Comparison of ENCODE assay signal across 14 cellular contexts in genomic region chrX:3788494-3789233, GRCh38.
DNase-seq lines count a peak whose midpoint lies in the region; ATAC-seq and TF ChIP-seq lines count a peak whose summit lies in the region.
"Had no signal": no experiment of that assay in that cellular context is flagged by ENCODE, and none has a peak within 500 bp of the region (broad histone marks: within the 10 kb centered on the region; RNA-seq: fewer than 3 reads in every experiment).

No MANE protein-coding gene starts in this region.

- no peaks in the 10 kb centered on the region for H3K36me3 Mint-ChIP-seq in brain
- H3K36me3 Mint-ChIP-seq: IgD-negative memory B cell had no signal

- H3K27ac Mint-ChIP-seq in brain = peak overlapping the region in 1 of 5 experiments; percentile 14
- H3K27ac Mint-ChIP-seq: activated B cell treated with CpG ODN at 0.5 μM for 24 hours had no signal

- H3K27me3 Mint-ChIP-seq in brain = peaks cover 13% of the 10 kb centered on the region

- TF ChIP-seq CTCF in brain (conservative IDR thresholded peaks at IDR 0.05) (no peak), GM13976 (IDR thresholded peaks at IDR 0.05; ENCODE audit: borderline replicate concordance, control extremely low read depth, extremely low read depth, insufficient read depth, missing control alignments) (no peak)

- H3K9me3 Mint-ChIP-seq in brain = peaks cover 0 to 3% (median 0%) of the 10 kb centered on the region in 5 experiments
- H3K9me3 Mint-ChIP-seq: activated B cell treated with CpG ODN at 0.5 μM for 24 hours had no signal

- peak overlapping the region in 3 of 5 experiments; percentile 22 to 54 (median 39) for H3K4me3 Mint-ChIP-seq in brain
- H3K4me3 Mint-ChIP-seq: activated B cell treated with CpG ODN at 0.5 μM for 24 hours, IgD-negative memory B cell had no signal

- peaks cover 25% of the 10 kb centered on the region for H3K4me1 Mint-ChIP-seq in brain
- H3K4me1 Mint-ChIP-seq: activated B cell treated with CpG ODN at 0.5 μM for 24 hours had no signal

- ATAC-seq in HG02610 (IDR thresholded peaks at IDR 0.05; ENCODE audit: unreplicated experiment) = no peak
- ATAC-seq in GM19324 (IDR thresholded peaks at IDR 0.05; ENCODE audit: low FRiP score, unreplicated experiment) = no peak

- in situ Hi-C loops in GM13976 (cut with MboI; ENCODE audit: low sequenced_read_pairs, unreplicated experiment) = no loop called here

- DNase-seq in NCI-H345 (lab: John Stamatoyannopoulos, UW) (peak; percentile 18), NCI-H345 treated with DMSO at 0.1 percent for 48 hours (lab: John Stamatoyannopoulos, UW; ENCODE audit: unreplicated experiment) (no peak), NCI-H2171 (lab: John Stamatoyannopoulos, UW) (peak; percentile 3), left kidney (ENCODE audit: low read depth, low spot score) (peak; percentile 48), GM13976 (ENCODE audit: low spot score) (no peak)
- DNase-seq: activated B cell treated with CpG ODN at 0.5 μM for 24 hours, hippocampal formation, NCI-H1417 treated with DMSO at 0.1 percent for 48 hours, posterior cingulate gyrus, upper lobe of left lung had no signal

Comparison
In these comparisons a context has a peak if more than half of its experiments do, and no peak if none do; other contexts are left out.
1. DNase-seq: peak in NCI-H345 (single experiment), NCI-H2171 (single experiment) and left kidney (single experiment); none in NCI-H345 treated with DMSO at 0.1 percent for 48 hours (single experiment) and GM13976 (single experiment).